In the genomic region with DNA sequence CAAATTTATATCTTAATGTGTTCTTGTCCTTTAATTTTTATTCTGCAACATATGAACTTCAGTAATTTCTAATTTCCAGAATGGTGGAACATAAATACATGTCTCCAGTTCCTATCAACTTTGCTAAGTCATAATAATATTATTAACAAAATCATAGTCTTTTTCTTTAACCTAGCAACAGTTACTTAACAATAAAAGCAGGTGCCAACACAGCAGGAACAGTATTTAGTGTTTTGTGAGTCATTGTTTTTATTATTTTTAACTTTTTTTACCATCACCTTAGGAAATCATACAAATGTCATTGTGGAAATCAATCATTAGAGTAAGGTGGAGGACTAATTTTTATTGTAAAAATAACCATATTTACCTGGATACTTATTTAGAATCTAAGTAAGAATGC, we compare ENCODE assay signal across 17 cellular contexts.
DNase-seq lines count a peak whose midpoint lies in the region; ATAC-seq and TF ChIP-seq lines count a peak whose summit lies in the region.
"Had no signal": no experiment of that assay in that cellular context is flagged by ENCODE, and none has a peak within 500 bp of the region (broad histone marks: within the 10 kb centered on the region; RNA-seq: fewer than 3 reads in every experiment).

No MANE protein-coding gene starts in this region.

- peak; percentile 42 for ATAC-seq in omental fat pad (ENCODE audit: low FRiP score)
- ATAC-seq: CD8-positive, alpha-beta T cell; GM23338; HCT116 had no signal

- no peak for TF ChIP-seq POLR2A in thyroid gland (IDR thresholded peaks at IDR 0.05)

- intact Hi-C loops in thyroid gland (cut with DNase I): no loop called here

- H3K27ac ChIP-seq in thyroid gland: no peak overlapping the region
- H3K27ac ChIP-seq: BLaER1, C4-2B had no signal

- peak; percentile 42 for DNase-seq in NCI-H146 (lab: John Stamatoyannopoulos, UW)
- peak; percentile 55 to 57 for DNase-seq in dermis microvascular lymphatic vessel endothelial cell (ENCODE audit: low read depth in 2 of 2)
- DNase-seq in omental fat pad (ENCODE audit: low spot score): no peak
- DNase-seq in NCI-H1092 (lab: John Stamatoyannopoulos, UW): no peak
- no peak for DNase-seq in thyroid gland
- no peak for DNase-seq in stimulated activated naive CD4-positive, alpha-beta T cell (lab: John Stamatoyannopoulos, UW)
- DNase-seq: Calu3; CD4-positive, CD25-positive, alpha-beta regulatory T cell; CD8-positive, alpha-beta T cell; DMS53; DMS79 treated with DMSO at 0.1 percent for 48 hours; GF-D8; H9 had no signal

- H3K4me3 ChIP-seq in thyroid gland (replicated peaks in 1 of 3): no peak overlapping the region
- H3K4me3 ChIP-seq: BLaER1, GM23338 had no signal

- H3K27me3 ChIP-seq in thyroid gland: no peaks in the 10 kb centered on the region
- H3K27me3 ChIP-seq: BLaER1 had no signal

- H3K4me1 ChIP-seq in thyroid gland: no peaks in the 10 kb centered on the region

- no peaks in the 10 kb centered on the region for H3K36me3 ChIP-seq in thyroid gland

- no peaks in the 10 kb centered on the region for H3K9me3 ChIP-seq in thyroid gland

- TF ChIP-seq CTCF in omental fat pad (IDR thresholded peaks at IDR 0.05) (no peak), thyroid gland (IDR thresholded peaks at IDR 0.05) (no peak)

Comparison
In these comparisons a context has a peak if more than half of its experiments do, and no peak if none do; other contexts are left out.
1. DNase-seq: peak in NCI-H146 (single experiment) and dermis microvascular lymphatic vessel endothelial cell (2 of 2); none in omental fat pad (single experiment), NCI-H1092 (single experiment), thyroid gland (0 of 2) and stimulated activated naive CD4-positive, alpha-beta T cell (0 of 6).